Comparison of ENCODE assay signal across 9 cellular contexts in the genomic region with DNA sequence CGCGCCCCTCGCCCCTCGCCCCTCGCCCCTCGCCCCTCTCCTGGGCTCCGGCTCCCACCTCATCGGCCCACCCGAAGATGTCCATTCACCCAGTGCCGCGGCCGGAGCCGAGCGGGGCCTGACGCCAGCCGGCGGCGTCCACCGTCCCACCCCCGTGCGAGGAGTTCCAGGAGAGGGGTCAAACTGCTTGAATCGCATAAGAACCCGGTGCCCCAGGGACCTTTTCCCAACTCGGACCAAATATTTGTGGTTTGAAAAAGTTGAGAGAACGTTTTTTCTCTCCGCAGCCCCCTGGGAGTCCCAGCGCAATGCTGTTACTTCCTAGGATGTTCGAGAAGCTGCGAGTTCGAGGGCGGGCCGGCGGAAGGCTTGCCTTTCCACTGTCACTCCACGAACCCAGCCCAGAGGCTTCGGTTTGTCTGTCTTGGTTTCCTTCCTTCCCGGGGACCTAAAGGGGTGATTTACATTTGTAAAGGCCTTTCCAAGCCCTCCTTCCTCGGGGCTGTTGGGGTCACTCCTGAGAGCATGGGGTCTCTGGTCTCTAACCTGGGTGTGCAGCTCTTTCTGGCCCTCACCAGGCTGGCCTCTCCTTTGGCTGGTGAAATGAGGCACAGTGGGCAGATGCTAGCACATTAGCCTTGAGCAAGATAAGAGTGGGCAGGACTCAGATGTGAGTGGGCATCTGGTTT. TPM values are rescaled to one million over a fixed set of nuclear protein-coding genes. Genes with fewer than 3 reads are reported as not detected.
DNase-seq lines count a peak whose midpoint lies in the region; ATAC-seq and TF ChIP-seq lines count a peak whose summit lies in the region.
"Had no signal": no experiment of that assay in that cellular context is flagged by ENCODE, and none has a peak within 500 bp of the region (broad histone marks: within the 10 kb centered on the region; RNA-seq: fewer than 3 reads in every experiment).

No MANE protein-coding gene starts in this region.

- H3K36me3 ChIP-seq in GM23248 (ENCODE audit: low read depth) (no peaks in the 10 kb centered on the region), ascending aorta (no peaks in the 10 kb centered on the region), gastrocnemius medialis (no peaks in the 10 kb centered on the region)

- H4K20me1 ChIP-seq in GM23248 (ENCODE audit: insufficient read depth) = no peaks in the 10 kb centered on the region

- H3K27me3 ChIP-seq in GM23248 (replicated peaks; ENCODE audit: insufficient read depth) = no peaks in the 10 kb centered on the region
- no peaks in the 10 kb centered on the region for H3K27me3 ChIP-seq in ascending aorta
- no peaks in the 10 kb centered on the region for H3K27me3 ChIP-seq in right cardiac atrium (ENCODE audit: control insufficient read depth, insufficient read depth)
- H3K27me3 ChIP-seq in gastrocnemius medialis = no peaks in the 10 kb centered on the region

- intact Hi-C loops in ascending aorta (cut with DNase I) = no loop called here
- intact Hi-C loops in right cardiac atrium (cut with DNase I) = no loop called here
- intact Hi-C loops in gastrocnemius medialis (cut with DNase I; ENCODE audit: low total_unique reads) = loop anchor here (2.0 kb wide), 2 partner anchors 25 to 259 kb away; no protein-coding TSS in a partner anchor

- H3K27ac ChIP-seq in GM23248 = no peak overlapping the region
- peak overlapping the region; percentile 31 to 36 for H3K27ac ChIP-seq in ascending aorta
- H3K27ac ChIP-seq in right cardiac atrium (ENCODE audit: low read length) = peak overlapping the region; percentile 79
- peak overlapping the region; percentile 71 to 79 (median 76) for H3K27ac ChIP-seq in gastrocnemius medialis
- H3K27ac ChIP-seq: epithelial cell of prostate had no signal

- H3K4me3 ChIP-seq in GM23248 = peak overlapping the region; percentile 80
- H3K4me3 ChIP-seq in ascending aorta = peak overlapping the region; percentile 58 to 79
- H3K4me3 ChIP-seq in right cardiac atrium (ENCODE audit: low read length) = peak overlapping the region; percentile 60
- H3K4me3 ChIP-seq in gastrocnemius medialis = peak overlapping the region; percentile 53 to 61 (median 60)

- no peak for TF ChIP-seq CTCF in ascending aorta (IDR thresholded peaks at IDR 0.05)
- TF ChIP-seq CTCF in gastrocnemius medialis (IDR thresholded peaks at IDR 0.05 in 4 of 5, conservative IDR thresholded peaks at IDR 0.05 in 1 of 5) = no peak

- H3K79me2 ChIP-seq in GM23248 (ENCODE audit: insufficient read depth) = no peaks in the 10 kb centered on the region

- no peak for TF ChIP-seq POLR2A in gastrocnemius medialis (IDR thresholded peaks at IDR 0.05)

- H3K4me2 ChIP-seq in GM23248 (ENCODE audit: unreplicated experiment) = peak overlapping the region; percentile 91

- in situ Hi-C loops in GM23248 (cut with MboI) = no loop called here
- in situ Hi-C loops in gastrocnemius medialis (cut with MboI; ENCODE audit: low sequenced_read_pairs in 4 of 4) = no loop called here

- peak overlapping the region; percentile 89 for H2AFZ ChIP-seq in GM23248

- 46 to 57% methylated on average over 28 to 37 of the region's 37 CpGs for WGBS in GM23248 (ENCODE audit: low coverage in 1 of 2, low lambda C conversion rate in 2 of 2, missing lambda C conversion rate in 2 of 2), 2 experiments
- 14% methylated on average over 37 of the region's 37 CpGs for WGBS in right cardiac atrium

- peak; percentile 43 to 45 for ATAC-seq in right cardiac atrium
- peak; percentile 16 to 33 for ATAC-seq in gastrocnemius medialis
- ATAC-seq in HG02763 (IDR thresholded peaks at IDR 0.05; ENCODE audit: unreplicated experiment) = no peak
- ATAC-seq in GM21619 (IDR thresholded peaks at IDR 0.05; ENCODE audit: unreplicated experiment) = no peak

- H3K4me1 ChIP-seq in GM23248 (ENCODE audit: insufficient read depth) = peaks cover 7% of the 10 kb centered on the region
- H3K4me1 ChIP-seq in ascending aorta = peaks cover 2 to 10% of the 10 kb centered on the region in 2 donors
- H3K4me1 ChIP-seq in right cardiac atrium (ENCODE audit: control insufficient read depth, insufficient read depth, low read length) = peaks cover 13% of the 10 kb centered on the region
- peaks cover 7 to 15% of the 10 kb centered on the region in 2 donors for H3K4me1 ChIP-seq in gastrocnemius medialis

- no peaks in the 10 kb centered on the region for H3K9me2 ChIP-seq in GM23248 (ENCODE audit: insufficient read depth)

- no peaks in the 10 kb centered on the region for H3K9me3 ChIP-seq in GM23248 (ENCODE audit: low read depth)
- no peaks in the 10 kb centered on the region for H3K9me3 ChIP-seq in ascending aorta
- no peaks in the 10 kb centered on the region for H3K9me3 ChIP-seq in right cardiac atrium (ENCODE audit: control insufficient read depth, low read length)
- H3K9me3 ChIP-seq in gastrocnemius medialis = no peaks in the 10 kb centered on the region

- peak overlapping the region; percentile 80 for H3K9ac ChIP-seq in GM23248

- DNase-seq in GM23248 (no peak), ascending aorta (ENCODE audit: low spot score in 2 of 2) (peak in 1 of 2 donors; percentile 68), right cardiac atrium (peak; percentile 70 to 85 (median 72)), gastrocnemius medialis (peak; percentile 22 to 52), SIG-M5 (lab: John Stamatoyannopoulos, UW) (no peak)
- DNase-seq in activated CD8-positive, alpha-beta memory T cell treated with anti-CD3 and anti-CD28 coated beads, Interleukin-2, amount 50 U/mL, for 4 hours = no peak

- H3F3A ChIP-seq in GM23248 (ENCODE audit: insufficient read depth) = no peaks in the 10 kb centered on the region

RNA-seq across cellular contexts. Expression of gene ETS1, which starts 38.0 kb away (rescaled TPM):
- 58.6 and 61.0 TPM in 2 replicates for total RNA-seq in GM23248 (2014; rRNA removed; shearing (Covaris generic))
- 18.4 and 19.9 TPM in 2 replicates for polyA plus RNA-seq in GM23248 (2016; fragmentation: Nextera tagmentation; extraction: Ambion mirVana)
- total RNA-seq in ascending aorta = 88.0 TPM
- 10 to 100 TPM; 38.3 to 60.6 (median 55.3) TPM for total RNA-seq in right cardiac atrium
- polyA plus RNA-seq in right cardiac atrium = 24.5 TPM
- total RNA-seq in gastrocnemius medialis = 10 to 100 TPM; 16.8 to 24.9 (median 21.8) TPM

Comparison
In these comparisons a context has a peak if more than half of its experiments do, and no peak if none do; other contexts are left out.
1. DNase-seq: peak in right cardiac atrium (3 of 3) and gastrocnemius medialis (2 of 2); none in GM23248 (single experiment), SIG-M5 (single experiment) and activated CD8-positive, alpha-beta memory T cell treated with anti-CD3 and anti-CD28 coated beads, Interleukin-2, amount 50 U/mL, for 4 hours (single experiment).
2. ATAC-seq: peak in right cardiac atrium (2 of 2) and gastrocnemius medialis (2 of 2); none in HG02763 (single experiment) and GM21619 (single experiment).
3. Peak in every context shown above with its lines, with median percentiles within 50 percentile points of each other: H3K4me3 ChIP-seq.